Comparison of ENCODE assay signal across 16 cellular contexts in genomic region chr14:19025080-19025589, GRCh38. TPM values are rescaled to one million over a fixed set of nuclear protein-coding genes. Genes with fewer than 3 reads are reported as not detected.
"Had no signal": no experiment of that assay in that cellular context is flagged by ENCODE, and none has a peak within 500 bp of the region (broad histone marks: within the 10 kb centered on the region; RNA-seq: fewer than 3 reads in every experiment).

No MANE protein-coding gene starts in this region.

RNA-seq across cellular contexts. Expression of gene POTEM, which starts 57.9 kb away (rescaled TPM):
- total RNA-seq: dermis blood vessel endothelial cell, esophagus mucosa, esophagus squamous epithelium, gastrocnemius medialis, glomerular endothelial cell, heart right ventricle, kidney epithelial cell, left cardiac atrium, left lung, left ventricle myocardium superior, lung, mammary epithelial cell, mesothelial cell of epicardium, mucosa of descending colon, myocyte had no signal
- polyA plus RNA-seq: heart right ventricle, keratinocyte, lung, mammary epithelial cell had no signal
